In genomic region chr14:75522224-75522764, GRCh38 we compare ENCODE assay signal across 8 cellular contexts. TPM values are rescaled to one million over a fixed set of nuclear protein-coding genes. Genes with fewer than 3 reads are reported as not detected.
DNase-seq lines count a peak whose midpoint lies in the region; ATAC-seq and TF ChIP-seq lines count a peak whose summit lies in the region.

BATF (plus strand) TSS chr14:75522469; CDS start chr14:75522683, 214 bp downstream.

- TF ChIP-seq EP300 in transverse colon (IDR thresholded peaks at IDR 0.05; ENCODE audit: low read depth) = no peak
- TF ChIP-seq EP300 in SK-N-SH (IDR thresholded peaks at IDR 0.05; ENCODE audit: borderline replicate concordance in 1 of 2, low read depth in 1 of 2, low read length in 1 of 2) = no peak

- CTCF ChIA-PET in SK-N-SH (lab: Yijun Ruan, JAX) = interaction anchor here (0.6 to 4.5 kb wide), 3 partner anchors 39 to 389 kb away, joined by 3 to 13 read pairs (median 5); partner anchors contain the start of gene FLVCR2

- TF ChIP-seq POLR2A in GM10847 (IDR thresholded peaks at IDR 0.05; ENCODE audit: extremely low read depth, insufficient read length) (peak; percentile 90), Raji (IDR thresholded peaks at IDR 0.05; ENCODE audit: insufficient read depth, low read depth, low read length) (peak; percentile 68; the same call in 1 of the 2 replicates), transverse colon (IDR thresholded peaks at IDR 0.05) (peak; percentile 54)

- H2AFZ ChIP-seq in SK-N-SH (ENCODE audit: low read depth) = no peak within 1 kb of the TSS

- H3K79me2 ChIP-seq in SK-N-SH (ENCODE audit: insufficient read depth) = no peaks in the 10 kb centered on the region

- H3K27ac Mint-ChIP-seq in activated naive CD4-positive, alpha-beta T cell treated with anti-CD3 and anti-CD28 coated beads, Interleukin-2, amount 50 U/mL, for 72 hours = peak within 1 kb of the TSS; percentile 98 to 99
- H3K27ac Mint-ChIP-seq in natural killer cell treated with Interleukin-12 subunit alpha and Interleukin-12 subunit beta and Interleukin-15 and Interleukin-18, amount 100 ng/mL, for 72 hours = peak within 1 kb of the TSS; percentile 99 to 100

- in situ Hi-C loops in transverse colon (cut with MboI; ENCODE audit: low pct_ligation_motif_present in 1 of 4, low pct_unique_long_range_greater_than_20kb in 1 of 4, low sequenced_read_pairs in 3 of 4) = no loop called here

- H3K9me3 ChIP-seq in transverse colon = no peaks in the 10 kb centered on the region
- no peaks in the 10 kb centered on the region for H3K9me3 ChIP-seq in SK-N-SH

- no peaks in the 10 kb centered on the region for H4K20me1 ChIP-seq in SK-N-SH (ENCODE audit: insufficient read depth)

- peaks cover 0 to 12% (median 0%) of the 10 kb centered on the region in 4 donors for H3K4me1 ChIP-seq in transverse colon
- no peaks in the 10 kb centered on the region for H3K4me1 ChIP-seq in SK-N-SH (ENCODE audit: control insufficient read depth in 1 of 2, insufficient read depth in 2 of 2, low read depth in 1 of 2, low read length in 1 of 2)

- peak within 1 kb of the TSS; percentile 100 for H3K4me3 Mint-ChIP-seq in natural killer cell treated with Interleukin-12 subunit alpha and Interleukin-12 subunit beta and Interleukin-15 and Interleukin-18, amount 100 ng/mL, for 72 hours

- H3K36me3 ChIP-seq in transverse colon (no peaks in the 10 kb centered on the region), SK-N-SH (replicated peaks in 1 of 2; ENCODE audit: control insufficient read depth in 1 of 2, insufficient read depth in 2 of 2, low read length in 1 of 2) (no peaks in the 10 kb centered on the region)

- no peak within 1 kb of the TSS for H3K9ac ChIP-seq in SK-N-SH

- no peaks in the 10 kb centered on the region for H3K9me2 ChIP-seq in SK-N-SH

- no peak for TF ChIP-seq CTCF in transverse colon (IDR thresholded peaks at IDR 0.05)
- no peak for TF ChIP-seq CTCF in SK-N-SH (IDR thresholded peaks at IDR 0.05)

- H3K4me2 ChIP-seq in SK-N-SH = no peak within 1 kb of the TSS

- TF ChIP-seq RAD21 in SK-N-SH (IDR thresholded peaks at IDR 0.05; ENCODE audit: low read length) = no peak

- H3F3A ChIP-seq in SK-N-SH (replicated peaks; ENCODE audit: insufficient read depth) = no peaks in the 10 kb centered on the region

- peaks cover 54 to 60% of the 10 kb centered on the region in 2 donors for H3K36me3 Mint-ChIP-seq in activated naive CD4-positive, alpha-beta T cell treated with anti-CD3 and anti-CD28 coated beads, Interleukin-2, amount 50 U/mL, for 72 hours
- H3K36me3 Mint-ChIP-seq in natural killer cell treated with Interleukin-12 subunit alpha and Interleukin-12 subunit beta and Interleukin-15 and Interleukin-18, amount 100 ng/mL, for 72 hours = peaks cover 40% of the 10 kb centered on the region

- H3K4me1 Mint-ChIP-seq in natural killer cell treated with Interleukin-12 subunit alpha and Interleukin-12 subunit beta and Interleukin-15 and Interleukin-18, amount 100 ng/mL, for 72 hours (ENCODE audit: low read depth in 2 of 2) = peaks cover 53 to 76% of the 10 kb centered on the region in 2 donors

- peaks cover 6% of the 10 kb centered on the region for H3K27me3 ChIP-seq in transverse colon
- no peaks in the 10 kb centered on the region for H3K27me3 ChIP-seq in SK-N-SH (ENCODE audit: insufficient read depth)

- ATAC-seq in HG02610 (IDR thresholded peaks at IDR 0.05; ENCODE audit: unreplicated experiment) = peak; percentile 60
- ATAC-seq in activated naive CD4-positive, alpha-beta T cell treated with anti-CD3 and anti-CD28 coated beads, Interleukin-2, amount 50 U/mL, for 72 hours = peak; percentile 70
- peak; percentile 73 to 81 for ATAC-seq in natural killer cell treated with Interleukin-12 subunit alpha and Interleukin-12 subunit beta and Interleukin-15 and Interleukin-18, amount 100 ng/mL, for 72 hours

- peak; percentile 64 to 87 for DNase-seq in activated naive CD4-positive, alpha-beta T cell treated with anti-CD3 and anti-CD28 coated beads, Interleukin-2, amount 50 U/mL, for 72 hours (ENCODE audit: low spot score in 2 of 2)
- peak; percentile 89 for DNase-seq in natural killer cell treated with Interleukin-12 subunit alpha and Interleukin-12 subunit beta and Interleukin-15 and Interleukin-18, amount 100 ng/mL, for 72 hours (ENCODE audit: low spot score)
- peak; percentile 53 for DNase-seq in transverse colon
- no peak for DNase-seq in SK-N-SH
- DNase-seq in amniotic stem cell (lab: John Stamatoyannopoulos, UW) = no peak

- WGBS in transverse colon (ENCODE audit: low coverage in 1 of 2), 2 donors = 66 to 75% methylated on average over 2 to 11 of the region's 11 CpGs
- 86% methylated on average over 8 of the region's 11 CpGs for WGBS in SK-N-SH (ENCODE audit: low lambda C conversion rate)

- peak within 1 kb of the TSS in 3 of 4 donors; percentile 8 to 46 (median 20) for H3K4me3 ChIP-seq in transverse colon
- H3K4me3 ChIP-seq in SK-N-SH (ENCODE audit: low read depth in 2 of 2, low read length in 1 of 2) = no peak within 1 kb of the TSS

- intact Hi-C loops in transverse colon (cut with DNase I; ENCODE audit: low total_unique reads) = no loop called here

- no peaks in the 10 kb centered on the region for H3K27me3 Mint-ChIP-seq in natural killer cell treated with Interleukin-12 subunit alpha and Interleukin-12 subunit beta and Interleukin-15 and Interleukin-18, amount 100 ng/mL, for 72 hours

- peaks cover 0 to 1% of the 10 kb centered on the region in 2 donors for H3K9me3 Mint-ChIP-seq in activated naive CD4-positive, alpha-beta T cell treated with anti-CD3 and anti-CD28 coated beads, Interleukin-2, amount 50 U/mL, for 72 hours
- peaks cover under 1% of the 10 kb centered on the region for H3K9me3 Mint-ChIP-seq in natural killer cell treated with Interleukin-12 subunit alpha and Interleukin-12 subunit beta and Interleukin-15 and Interleukin-18, amount 100 ng/mL, for 72 hours

- POLR2A ChIA-PET in SK-N-SH (lab: Yijun Ruan, JAX) = no interaction called here

- H3K27ac ChIP-seq in transverse colon (peak within 1 kb of the TSS; percentile 28 to 75 (median 57)), SK-N-SH (ENCODE audit: low read depth in 2 of 2, low read length in 1 of 2) (no peak within 1 kb of the TSS)

TF ChIP-seq in SK-N-SH, 30 proteins besides CTCF, POLR2A, EP300 and RAD21:
- no peak for TF ChIP-seq FOXM1 (IDR thresholded peaks at IDR 0.05; ENCODE audit: low read depth)
- no peak for TF ChIP-seq EZH2phosphoT487 (IDR thresholded peaks at IDR 0.05; ENCODE audit: borderline replicate concordance, low read depth)
- no peak for TF ChIP-seq RFX5 (IDR thresholded peaks at IDR 0.05; ENCODE audit: low read length)
- TF ChIP-seq ZBTB33 (IDR thresholded peaks at IDR 0.05; ENCODE audit: borderline replicate concordance, low read depth) = no peak
- no peak for TF ChIP-seq SMC3 (IDR thresholded peaks at IDR 0.05; ENCODE audit: low read depth, low read length)
- no peak for TF ChIP-seq RCOR1 (IDR thresholded peaks at IDR 0.05; ENCODE audit: low read length)
- TF ChIP-seq YY1 (IDR thresholded peaks at IDR 0.05; ENCODE audit: low read depth) = no peak
- no peak for TF ChIP-seq CHD2 (IDR thresholded peaks at IDR 0.05; ENCODE audit: low read length, partially characterized antibody)
- no peak for TF ChIP-seq NRF1 (IDR thresholded peaks at IDR 0.05; ENCODE audit: low read depth, low read length)
- TF ChIP-seq FOXJ3 (CRISPR knock-in tag; IDR thresholded peaks at IDR 0.05) = no peak

RNA-seq across cellular contexts. Expression of gene BATF, which starts in this region (rescaled TPM):
- 100 to 1,000 TPM in 1 of 2 donors, 10 to 100 TPM in 1; 93.6 to 165 TPM for total RNA-seq in activated naive CD4-positive, alpha-beta T cell treated with anti-CD3 and anti-CD28 coated beads, Interleukin-2, amount 50 U/mL, for 72 hours
- total RNA-seq in natural killer cell treated with Interleukin-12 subunit alpha and Interleukin-12 subunit beta and Interleukin-15 and Interleukin-18, amount 100 ng/mL, for 72 hours = 100 to 1,000 TPM; 219 to 220 TPM
- 1 to 10 TPM in 2 of 4 donors, not detected in 2; 2.7 TPM for total RNA-seq in transverse colon
- not detected in 2 replicates for polyA plus RNA-seq in SK-N-SH (2012; rRNA removed)
- not detected in 2 replicates for polyA plus RNA-seq in SK-N-SH (2012; cell fraction: cytosol; rRNA removed)
- polyA plus RNA-seq in SK-N-SH (2012; cell fraction: nucleus; rRNA removed) = not detected in 2 replicates

Comparison
In these comparisons a context has a peak if more than half of its experiments do, and no peak if none do; other contexts are left out.
1. RNA of gene BATF (total RNA-seq): 219 to 220 TPM in natural killer cell treated with Interleukin-12 subunit alpha and Interleukin-12 subunit beta and Interleukin-15 and Interleukin-18, amount 100 ng/mL, for 72 hours and 93.6 to 165 TPM in activated naive CD4-positive, alpha-beta T cell treated with anti-CD3 and anti-CD28 coated beads, Interleukin-2, amount 50 U/mL, for 72 hours; 2.7 TPM in transverse colon; every median in the first group is over 10 times any median in the second.
2. DNase-seq: peak in activated naive CD4-positive, alpha-beta T cell treated with anti-CD3 and anti-CD28 coated beads, Interleukin-2, amount 50 U/mL, for 72 hours (2 of 2), natural killer cell treated with Interleukin-12 subunit alpha and Interleukin-12 subunit beta and Interleukin-15 and Interleukin-18, amount 100 ng/mL, for 72 hours (single experiment) and transverse colon (single experiment); none in SK-N-SH (single experiment) and amniotic stem cell (single experiment).
3. H3K27ac ChIP-seq: peak in transverse colon (4 of 4); none in SK-N-SH (0 of 2).
4. H3K4me3 ChIP-seq: peak in transverse colon (3 of 4); none in SK-N-SH (0 of 2).
5. Peak in every context shown above with its lines, with median percentiles within 50 percentile points of each other: POLR2A ChIP-seq and ATAC-seq.